ENCODE assay signal across 8 cellular contexts in the genomic region with DNA sequence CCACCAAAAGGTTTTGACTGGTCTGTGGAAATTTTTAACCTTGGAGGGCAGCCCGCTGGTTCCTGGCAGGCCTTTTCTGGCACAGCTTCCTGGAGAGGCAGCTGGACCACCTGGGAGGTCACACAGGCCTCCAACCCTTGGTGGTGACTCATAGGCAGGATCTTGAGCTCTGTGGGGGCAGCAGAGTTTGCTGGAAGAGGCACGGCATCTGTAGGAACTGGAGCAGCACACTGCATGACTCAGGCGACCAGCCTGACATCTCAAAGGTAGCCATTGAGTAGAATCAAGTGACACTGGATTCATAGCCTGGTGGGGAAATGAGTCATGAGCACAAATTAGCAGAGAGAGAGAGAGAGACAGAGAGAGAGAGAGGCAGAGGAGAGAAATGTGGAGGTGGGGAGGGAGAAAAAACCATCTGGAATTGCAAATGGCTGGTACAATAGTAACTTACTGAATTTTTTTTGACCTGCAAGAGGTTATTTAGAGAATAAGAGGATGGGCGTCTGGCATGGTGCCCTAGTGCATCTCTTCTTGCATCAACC. TPM values are rescaled to one million over a fixed set of nuclear protein-coding genes. Genes with fewer than 3 reads are reported as not detected.
DNase-seq lines count a peak whose midpoint lies in the region; ATAC-seq and TF ChIP-seq lines count a peak whose summit lies in the region.

No MANE protein-coding gene starts in this region.

- peaks cover 35 to 38% of the 10 kb centered on the region in 2 donors for H3K4me1 Mint-ChIP-seq in natural killer cell treated with Interleukin-12 subunit alpha and Interleukin-12 subunit beta and Interleukin-15 and Interleukin-18, amount 100 ng/mL, for 72 hours (ENCODE audit: low read depth in 2 of 2)
- peaks cover 25 to 26% of the 10 kb centered on the region in 2 donors for H3K4me1 Mint-ChIP-seq in natural killer cell

- no peak overlapping the region for H3K27ac Mint-ChIP-seq in natural killer cell treated with Interleukin-12 subunit alpha and Interleukin-12 subunit beta and Interleukin-15 and Interleukin-18, amount 100 ng/mL, for 72 hours
- peak overlapping the region in 1 of 2 donors; percentile 34 for H3K27ac Mint-ChIP-seq in natural killer cell

- no peaks in the 10 kb centered on the region for H3K36me3 Mint-ChIP-seq in natural killer cell treated with Interleukin-12 subunit alpha and Interleukin-12 subunit beta and Interleukin-15 and Interleukin-18, amount 100 ng/mL, for 72 hours
- no peaks in the 10 kb centered on the region for H3K36me3 Mint-ChIP-seq in natural killer cell

- intact Hi-C loops in natural killer cell (cut with micrococcal nuclease) (loop anchor here (5.0 to 10.0 kb wide), 2 partner anchors 160 to 313 kb away; no protein-coding TSS in a partner anchor), head of caudate nucleus (cut with DNase I) (loop anchor here (10.0 kb wide), 1 partner anchor 570 kb away; no protein-coding TSS in a partner anchor)

- TF ChIP-seq CTCF in natural killer cell (IDR thresholded peaks at IDR 0.05): no peak

- H3K4me3 Mint-ChIP-seq in natural killer cell treated with Interleukin-12 subunit alpha and Interleukin-12 subunit beta and Interleukin-15 and Interleukin-18, amount 100 ng/mL, for 72 hours: peak overlapping the region; percentile 5
- no peak overlapping the region for H3K4me3 Mint-ChIP-seq in natural killer cell

- DNase-seq in natural killer cell treated with Interleukin-12 subunit alpha and Interleukin-12 subunit beta and Interleukin-15 and Interleukin-18, amount 100 ng/mL, for 72 hours (ENCODE audit: low spot score): no peak
- DNase-seq in natural killer cell (no peak), SW480 (ENCODE audit: low spot score) (peak; percentile 90), head of caudate nucleus (peak in 36 of 42 donors; percentile 14 to 86 (median 48)), ureter (ENCODE audit: low spot score) (peak; percentile 50), NCI-H187 (lab: John Stamatoyannopoulos, UW) (no peak)

- peaks cover 15 to 17% of the 10 kb centered on the region in 2 donors for H3K27me3 Mint-ChIP-seq in natural killer cell treated with Interleukin-12 subunit alpha and Interleukin-12 subunit beta and Interleukin-15 and Interleukin-18, amount 100 ng/mL, for 72 hours
- peaks cover 11 to 20% of the 10 kb centered on the region in 2 donors for H3K27me3 Mint-ChIP-seq in natural killer cell (ENCODE audit: low read depth in 2 of 2)

- H3K9me3 Mint-ChIP-seq in natural killer cell treated with Interleukin-12 subunit alpha and Interleukin-12 subunit beta and Interleukin-15 and Interleukin-18, amount 100 ng/mL, for 72 hours: no peaks in the 10 kb centered on the region
- H3K9me3 Mint-ChIP-seq in natural killer cell: no peaks in the 10 kb centered on the region

- ATAC-seq in natural killer cell treated with Interleukin-12 subunit alpha and Interleukin-12 subunit beta and Interleukin-15 and Interleukin-18, amount 100 ng/mL, for 72 hours: peak; percentile 74 to 89
- ATAC-seq in natural killer cell (no peak), HG03432 (IDR thresholded peaks at IDR 0.05; ENCODE audit: unreplicated experiment) (no peak), HG02763 (IDR thresholded peaks at IDR 0.05; ENCODE audit: unreplicated experiment) (no peak)

RNA-seq across cellular contexts. Expression of gene TRPM8, which starts 57.4 kb away (rescaled TPM):
- total RNA-seq in natural killer cell treated with Interleukin-12 subunit alpha and Interleukin-12 subunit beta and Interleukin-15 and Interleukin-18, amount 100 ng/mL, for 72 hours: not detected
- not detected for total RNA-seq in natural killer cell
- not detected for total RNA-seq in ureter

Comparison
In these comparisons a context has a peak if more than half of its experiments do, and no peak if none do; other contexts are left out.
1. ATAC-seq: peak in natural killer cell treated with Interleukin-12 subunit alpha and Interleukin-12 subunit beta and Interleukin-15 and Interleukin-18, amount 100 ng/mL, for 72 hours (2 of 2); none in natural killer cell (0 of 3), HG03432 (single experiment) and HG02763 (single experiment).
2. DNase-seq: peak in SW480 (single experiment), head of caudate nucleus (36 of 42) and ureter (single experiment); none in natural killer cell treated with Interleukin-12 subunit alpha and Interleukin-12 subunit beta and Interleukin-15 and Interleukin-18, amount 100 ng/mL, for 72 hours (single experiment), natural killer cell (single experiment) and NCI-H187 (0 of 2).